24 cellular contexts compared by ENCODE assay signal in genomic region chr13:45445053-45445452, GRCh38. TPM values are rescaled to one million over a fixed set of nuclear protein-coding genes. Genes with fewer than 3 reads are reported as not detected.
A peak's percentile ranks its signal among the peaks of the same experiment; 100 is the strongest.
DNase-seq lines count a peak whose midpoint lies in the region; ATAC-seq, FAIRE-seq and TF ChIP-seq lines count a peak whose summit lies in the region.
"Had no signal": no experiment of that assay in that cellular context is flagged by ENCODE, and none has a peak within 500 bp of the region (broad histone marks: within the 10 kb centered on the region; RNA-seq: fewer than 3 reads in every experiment).

No MANE protein-coding gene starts in this region.

- BruUV-seq in HepG2 (replicated peaks; lab: Mats Ljungman, UMichigan) = no TSS peak

- H3K4me3 Mint-ChIP-seq in osteocyte (ENCODE audit: unreplicated experiment) = no peak overlapping the region
- H3K4me3 Mint-ChIP-seq: B cell; CD4-positive, CD25-positive, alpha-beta regulatory T cell; CD8-positive, alpha-beta T cell had no signal

- H3K27ac Mint-ChIP-seq in osteocyte (ENCODE audit: unreplicated experiment) = no peak overlapping the region
- H3K27ac Mint-ChIP-seq: B cell; CD4-positive, CD25-positive, alpha-beta regulatory T cell; CD8-positive, alpha-beta T cell had no signal

- DNase-seq in activated CD8-positive, alpha-beta memory T cell treated with anti-CD3 and anti-CD28 coated beads for 24 hours = peak; percentile 13
- DNase-seq in activated CD8-positive, alpha-beta memory T cell treated with anti-CD3 and anti-CD28 coated beads, Interleukin-2, amount 50 U/mL, for 4 hours = no peak
- DNase-seq in HepG2 (ENCODE audit: low spot score) = no peak
- DNase-seq in osteocyte (ENCODE audit: extremely low spot score, unreplicated experiment) = peak; percentile 8
- DNase-seq in tibial artery = no peak
- DNase-seq in NCI-H128 (lab: John Stamatoyannopoulos, UW; ENCODE audit: unreplicated experiment) = no peak
- DNase-seq: Caco-2; CD4-positive, CD25-positive, alpha-beta regulatory T cell; CD8-positive, alpha-beta T cell; DMS153; DMS79; EL; GDM1; GOT3; H7; HCEC 1CT had no signal

- no peak overlapping the region for H3K4me2 ChIP-seq in HepG2 (ENCODE audit: low read depth, low read length)
- H3K4me2 ChIP-seq: BLaER1 had no signal

- H3K36me3 Mint-ChIP-seq in osteocyte (ENCODE audit: unreplicated experiment) = no peaks in the 10 kb centered on the region
- H3K36me3 Mint-ChIP-seq: CD4-positive, CD25-positive, alpha-beta regulatory T cell; CD8-positive, alpha-beta T cell had no signal

- peak overlapping the region; percentile 31 for H2AFZ ChIP-seq in HepG2 (ENCODE audit: low read length)

- in situ Hi-C loops in HepG2 (cut with HindIII; ENCODE audit: extremely low pct_ligation_motif_present, low pct_unique_long_range_greater_than_20kb) = no loop called here

- H3K27me3 ChIP-seq in HepG2 (ENCODE audit: control insufficient read depth in 1 of 2, insufficient read depth in 2 of 2, low read length in 2 of 2) = no peaks in the 10 kb centered on the region
- H3K27me3 ChIP-seq in tibial artery = no peaks in the 10 kb centered on the region
- H3K27me3 ChIP-seq: BLaER1 had no signal

- ATAC-seq in HepG2 (no peak), GM21529 (IDR thresholded peaks at IDR 0.05; ENCODE audit: unreplicated experiment) (no peak)
- ATAC-seq: CD8-positive, alpha-beta T cell; GM12878 had no signal

- H3K4me1 ChIP-seq in HepG2 (ENCODE audit: insufficient read depth, low read length) (peaks cover 95% of the 10 kb centered on the region), tibial artery (peaks cover 0 to 12% (median 3%) of the 10 kb centered on the region in 4 donors)

- over 99% methylated on average over 6 of the region's 6 CpGs for WGBS in HepG2 (ENCODE audit: low lambda C conversion rate)

- H3K36me3 ChIP-seq in HepG2 (replicated peaks in 1 of 2; ENCODE audit: control insufficient read depth in 1 of 2, insufficient read depth in 2 of 2, low read length in 2 of 2) (no peaks in the 10 kb centered on the region), tibial artery (no peaks in the 10 kb centered on the region)
- H3K36me3 ChIP-seq: BLaER1 had no signal

- H3K4me1 Mint-ChIP-seq in osteocyte (ENCODE audit: unreplicated experiment) = peaks cover 38% of the 10 kb centered on the region

- no peaks in the 10 kb centered on the region for H4K20me1 ChIP-seq in HepG2 (ENCODE audit: insufficient read depth, low read length)
- H4K20me1 ChIP-seq: BLaER1 had no signal

- no peaks in the 10 kb centered on the region for H3K9me3 Mint-ChIP-seq in osteocyte (ENCODE audit: unreplicated experiment)
- H3K9me3 Mint-ChIP-seq: CD4-positive, CD25-positive, alpha-beta regulatory T cell; CD8-positive, alpha-beta T cell had no signal

- CTCF ChIA-PET in HepG2 (lab: Yijun Ruan, JAX; ENCODE audit: low intra/inter-chr PET ratio, low total read pairs) = no interaction called here

- no peak for TF ChIP-seq RAD21 in HepG2 (CRISPR knock-in tag; IDR thresholded peaks at IDR 0.05)

- TF ChIP-seq CTCF in HepG2 (CRISPR knock-in tag; IDR thresholded peaks at IDR 0.05) (no peak), osteocyte (IDR thresholded peaks at IDR 0.05) (no peak), tibial artery (IDR thresholded peaks at IDR 0.05) (no peak)

- H3K9ac ChIP-seq in HepG2 (ENCODE audit: insufficient read depth, low read depth, low read length) = no peak overlapping the region
- H3K9ac ChIP-seq: BLaER1 had no signal

- TF ChIP-seq POLR2A in HepG2 (IDR thresholded peaks at IDR 0.05; ENCODE audit: insufficient read depth in 1 of 2, low read depth in 2 of 2, low read length in 2 of 2) = no peak

- intact Hi-C loops in HepG2 (cut with micrococcal nuclease; ENCODE audit: unreplicated experiment) = no loop called here
- intact Hi-C loops in tibial artery (cut with DNase I; ENCODE audit: low total_unique reads) = no loop called here

- TF ChIP-seq EP300 in HepG2 (IDR thresholded peaks at IDR 0.05; ENCODE audit: low read depth in 2 of 2, low read length in 2 of 2) = no peak
- TF ChIP-seq EP300 in HepG2 (CRISPR knock-in tag; IDR thresholded peaks at IDR 0.05; ENCODE audit: borderline replicate concordance) = no peak

- FAIRE-seq in HepG2 (lab: Jason Lieb, UNC) = no peak
- FAIRE-seq: A204.1, GM12878, GM19239 had no signal

- no peak overlapping the region for H3K4me3 ChIP-seq in HepG2 (replicated peaks in 1 of 3; ENCODE audit: insufficient read depth in 1 of 3, low read depth in 2 of 3, low read length in 3 of 3)
- H3K4me3 ChIP-seq in tibial artery = no peak overlapping the region
- H3K4me3 ChIP-seq: BLaER1, GM12878 had no signal

- no peaks in the 10 kb centered on the region for H3K9me3 ChIP-seq in HepG2 (ENCODE audit: low read length)
- no peaks in the 10 kb centered on the region for H3K9me3 ChIP-seq in tibial artery
- H3K9me3 ChIP-seq: BLaER1, Caco-2 had no signal

- H3K27me3 Mint-ChIP-seq in osteocyte (ENCODE audit: unreplicated experiment) = peaks cover 2% of the 10 kb centered on the region

- H3K27ac ChIP-seq in HepG2 (ENCODE audit: extremely low read length, insufficient read depth, low read length) (peak overlapping the region; percentile 8), tibial artery (no peak overlapping the region)
- H3K27ac ChIP-seq: 22Rv1, BLaER1, C4-2B had no signal

- H3K79me2 ChIP-seq in HepG2 (ENCODE audit: insufficient read depth, low read length) = no peaks in the 10 kb centered on the region

- POLR2A ChIA-PET in HepG2 (lab: Yijun Ruan, JAX) = interaction anchor here (1.2 kb wide), 1 partner anchor 10 kb away, joined by 3 read pairs; no protein-coding TSS in a partner anchor

TF ChIP-seq in HepG2, 621 proteins besides CTCF, POLR2A, EP300 and RAD21 (continues in another document):
- TF ChIP-seq ZFY (CRISPR knock-in tag; IDR thresholded peaks at IDR 0.05) = 0 out of 2 replicates have a peak, but pooled peaks have one; percentile 27

RNA-seq across cellular contexts. Expression of gene COG3, which starts 19.7 kb away (rescaled TPM):
- 47.5 and 47.8 TPM in 2 replicates for total RNA-seq in HepG2 (2016; rRNA removed; fragmentation: Illumina TruSeq; extraction: Trizol)
- 17.3 and 20.1 TPM in 2 replicates for total RNA-seq in HepG2 (2016; cell fraction: cytosol; rRNA removed; fragmentation: Illumina TruSeq; extraction: Trizol; ENCODE audit: low read depth)
- 44.5 and 51.8 TPM in 2 replicates for total RNA-seq in HepG2 (2016; cell fraction: insoluble cytoplasmic fraction; rRNA removed; fragmentation: Illumina TruSeq; extraction: Trizol)
- 19.7 and 24.1 TPM in 2 replicates for total RNA-seq in HepG2 (2016; cell fraction: membrane; rRNA removed; fragmentation: Illumina TruSeq; extraction: Trizol)
- 55.8 and 65.6 TPM in 2 replicates for total RNA-seq in HepG2 (2016; cell fraction: nucleus; rRNA removed; fragmentation: Illumina TruSeq; extraction: Trizol)
- polyA plus RNA-seq in HepG2 (2011; rRNA removed) = 32.8 and 37.8 TPM in 2 replicates
- 20.8 and 21.9 TPM in 2 replicates for polyA plus RNA-seq in HepG2 (2011; cell fraction: cytosol; rRNA removed)
- polyA plus RNA-seq in HepG2 (2011; cell fraction: nucleus; rRNA removed) = 65.3 and 69.9 TPM in 2 replicates
- 20.1 and 22.7 TPM in 2 replicates for polyA plus RNA-seq in HepG2 (2012)
- 15.4 and 15.5 TPM in 2 replicates for polyA plus RNA-seq in HepG2 (2016; cell fraction: cytosol; fragmentation: Illumina TruSeq; extraction: Trizol; ENCODE audit: low read depth)
- polyA plus RNA-seq in HepG2 (2016; cell fraction: insoluble cytoplasmic fraction; fragmentation: Illumina TruSeq; extraction: Trizol; ENCODE audit: low read depth) = 33.1 and 38.8 TPM in 2 replicates
- polyA plus RNA-seq in HepG2 (2016; cell fraction: membrane; fragmentation: Illumina TruSeq; extraction: Trizol; ENCODE audit: low read depth) = 11.9 and 12.6 TPM in 2 replicates
- 54.6 and 64.4 TPM in 2 replicates for polyA plus RNA-seq in HepG2 (2016; cell fraction: nucleus; fragmentation: Illumina TruSeq; extraction: Trizol; ENCODE audit: insufficient read depth, low read depth)
- polyA minus RNA-seq in HepG2 (2011; rRNA and poly(A)+ RNA removed; ENCODE audit: low replicate concordance) = 9.0 and 51.6 TPM in 2 replicates
- 18.4 and 20.6 TPM in 2 replicates for polyA minus RNA-seq in HepG2 (2011; cell fraction: cytosol; rRNA and poly(A)+ RNA removed)
- polyA minus RNA-seq in HepG2 (2011; cell fraction: nucleus; rRNA and poly(A)+ RNA removed) = 168 and 170 TPM in 2 replicates
- 27.4 and 31.0 TPM in 2 replicates for total RNA-seq in osteocyte

RNA-seq across cellular contexts. Expression of gene SLC25A30, which starts 26.9 kb away (rescaled TPM):
- total RNA-seq in HepG2 (2016; rRNA removed; fragmentation: Illumina TruSeq; extraction: Trizol) (22.5 and 51.1 TPM in 2 replicates), osteocyte (8.9 and 12.0 TPM in 2 replicates)
- total RNA-seq in HepG2 (2016; cell fraction: cytosol; rRNA removed; fragmentation: Illumina TruSeq; extraction: Trizol; ENCODE audit: low read depth) = 19.7 and 21.5 TPM in 2 replicates
- 23.8 and 44.2 TPM in 2 replicates for total RNA-seq in HepG2 (2016; cell fraction: insoluble cytoplasmic fraction; rRNA removed; fragmentation: Illumina TruSeq; extraction: Trizol)
- total RNA-seq in HepG2 (2016; cell fraction: membrane; rRNA removed; fragmentation: Illumina TruSeq; extraction: Trizol) = 31.3 and 31.8 TPM in 2 replicates
- total RNA-seq in HepG2 (2016; cell fraction: nucleus; rRNA removed; fragmentation: Illumina TruSeq; extraction: Trizol) = 20.6 and 22.5 TPM in 2 replicates
- 19.6 and 19.9 TPM in 2 replicates for polyA plus RNA-seq in HepG2 (2011; rRNA removed)
- polyA plus RNA-seq in HepG2 (2011; cell fraction: cytosol; rRNA removed) = 13.8 and 15.3 TPM in 2 replicates
- 14.3 and 16.7 TPM in 2 replicates for polyA plus RNA-seq in HepG2 (2011; cell fraction: nucleus; rRNA removed)
- 19.1 and 23.4 TPM in 2 replicates for polyA plus RNA-seq in HepG2 (2012)
- polyA plus RNA-seq in HepG2 (2016; cell fraction: cytosol; fragmentation: Illumina TruSeq; extraction: Trizol; ENCODE audit: low read depth) = 5.3 and 5.9 TPM in 2 replicates
- polyA plus RNA-seq in HepG2 (2016; cell fraction: insoluble cytoplasmic fraction; fragmentation: Illumina TruSeq; extraction: Trizol; ENCODE audit: low read depth) = 38.7 and 39.7 TPM in 2 replicates
- 10.5 and 13.7 TPM in 2 replicates for polyA plus RNA-seq in HepG2 (2016; cell fraction: membrane; fragmentation: Illumina TruSeq; extraction: Trizol; ENCODE audit: low read depth)
- 32.3 and 39.0 TPM in 2 replicates for polyA plus RNA-seq in HepG2 (2016; cell fraction: nucleus; fragmentation: Illumina TruSeq; extraction: Trizol; ENCODE audit: insufficient read depth, low read depth)
- 8.8 and 61.2 TPM in 2 replicates for polyA minus RNA-seq in HepG2 (2011; rRNA and poly(A)+ RNA removed; ENCODE audit: low replicate concordance)
- polyA minus RNA-seq in HepG2 (2011; cell fraction: cytosol; rRNA and poly(A)+ RNA removed) = 24.5 and 28.9 TPM in 2 replicates
- 27.6 and 30.8 TPM in 2 replicates for polyA minus RNA-seq in HepG2 (2011; cell fraction: nucleus; rRNA and poly(A)+ RNA removed)

Comparison
In these comparisons a context has a peak if more than half of its experiments do, and no peak if none do; other contexts are left out.
1. DNase-seq: peak in activated CD8-positive, alpha-beta memory T cell treated with anti-CD3 and anti-CD28 coated beads for 24 hours (single experiment) and osteocyte (single experiment); none in activated CD8-positive, alpha-beta memory T cell treated with anti-CD3 and anti-CD28 coated beads, Interleukin-2, amount 50 U/mL, for 4 hours (single experiment), HepG2 (single experiment), tibial artery (0 of 2) and NCI-H128 (single experiment).